17 cellular contexts compared by ENCODE assay signal in the genomic region with DNA sequence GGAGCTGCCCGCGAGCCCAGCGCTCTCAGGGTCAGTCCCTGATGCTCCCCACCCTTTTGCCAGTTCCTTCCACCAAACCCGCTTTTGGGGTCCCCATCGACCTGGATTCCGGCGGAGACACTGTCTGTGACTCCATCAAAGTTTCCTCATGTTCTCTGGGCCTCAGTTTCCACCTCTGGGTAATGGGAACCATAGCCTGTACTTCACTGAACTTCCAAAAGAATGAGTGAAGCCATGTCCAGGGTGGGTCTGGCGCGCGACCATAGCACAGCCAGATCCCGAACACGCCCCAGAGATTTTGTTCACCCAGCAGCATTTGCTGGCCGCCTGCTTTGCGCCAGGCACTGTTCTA. TPM values are rescaled to one million over a fixed set of nuclear protein-coding genes. Genes with fewer than 3 reads are reported as not detected.
DNase-seq lines count a peak whose midpoint lies in the region; ATAC-seq and TF ChIP-seq lines count a peak whose summit lies in the region.
"Had no signal": no experiment of that assay in that cellular context is flagged by ENCODE, and none has a peak within 500 bp of the region (broad histone marks: within the 10 kb centered on the region; RNA-seq: fewer than 3 reads in every experiment).

No MANE protein-coding gene starts in this region.

- peak overlapping the region; percentile 26 for H3K4me3 Mint-ChIP-seq in CD8-positive, alpha-beta T cell
- H3K4me3 Mint-ChIP-seq in endodermal cell (peak overlapping the region; percentile 40), neural progenitor cell (no peak overlapping the region)

- H3K4me3 ChIP-seq in CD8-positive, alpha-beta T cell (ENCODE audit: low read depth, low read length): peak overlapping the region; percentile 20
- H3K4me3 ChIP-seq in HUES6 (ENCODE audit: low read depth, low read length) (peak overlapping the region; percentile 70), endodermal cell (ENCODE audit: low read length) (peak overlapping the region; percentile 60), neural progenitor cell (peak overlapping the region; percentile 47), body of pancreas (no peak overlapping the region)

- no peak overlapping the region for H3K27ac ChIP-seq in CD8-positive, alpha-beta T cell (ENCODE audit: low read depth, low read length)
- H3K27ac ChIP-seq in HUES6 (ENCODE audit: low read depth, low read length) (no peak overlapping the region), endodermal cell (ENCODE audit: low read depth, low read length) (no peak overlapping the region), neural progenitor cell (no peak overlapping the region), body of pancreas (no peak overlapping the region)
- H3K27ac ChIP-seq: left lung had no signal

- H2AFZ ChIP-seq in neural progenitor cell (replicated peaks): peak overlapping the region; percentile 47

- H3K27me3 ChIP-seq in CD8-positive, alpha-beta T cell (ENCODE audit: insufficient read depth, low read length): no peaks in the 10 kb centered on the region
- H3K27me3 ChIP-seq in HUES6 (ENCODE audit: control insufficient read depth, insufficient read depth, low read length) (peaks cover 58% of the 10 kb centered on the region), endodermal cell (ENCODE audit: control insufficient read depth, insufficient read depth, low read length, poor library complexity, severe bottlenecking) (peaks cover 47% of the 10 kb centered on the region), neural progenitor cell (peaks cover 52% of the 10 kb centered on the region), body of pancreas (no peaks in the 10 kb centered on the region)

- no peak for TF ChIP-seq POLR2A in body of pancreas (IDR thresholded peaks at IDR 0.05)

- H3K4me2 ChIP-seq in neural progenitor cell: peak overlapping the region; percentile 85

- no peaks in the 10 kb centered on the region for H3K9me3 Mint-ChIP-seq in CD8-positive, alpha-beta T cell
- H3K9me3 Mint-ChIP-seq in endodermal cell (peaks cover 2% of the 10 kb centered on the region), neural progenitor cell (peaks cover 5% of the 10 kb centered on the region)

- no peaks in the 10 kb centered on the region for H3F3A ChIP-seq in neural progenitor cell (ENCODE audit: low read depth)

- intact Hi-C loops in CD8-positive, alpha-beta T cell (cut with DNase I, micrococcal nuclease): no loop called here
- intact Hi-C loops in body of pancreas (cut with DNase I): no loop called here

- peaks cover 4% of the 10 kb centered on the region for H3K4me1 ChIP-seq in CD8-positive, alpha-beta T cell (ENCODE audit: insufficient read depth, low read length)
- no peaks in the 10 kb centered on the region for H3K4me1 ChIP-seq in HUES6 (ENCODE audit: control insufficient read depth, insufficient read depth, low read length)
- no peaks in the 10 kb centered on the region for H3K4me1 ChIP-seq in endodermal cell (ENCODE audit: control insufficient read depth, insufficient read depth, low read length)
- no peaks in the 10 kb centered on the region for H3K4me1 ChIP-seq in neural progenitor cell
- H3K4me1 ChIP-seq in body of pancreas: peaks cover 5% of the 10 kb centered on the region

- CTCF ChIA-PET in CD8-positive, alpha-beta T cell (lab: Charles Lee): no interaction called here

- no peaks in the 10 kb centered on the region for H3K36me3 Mint-ChIP-seq in CD8-positive, alpha-beta T cell
- no peaks in the 10 kb centered on the region for H3K36me3 Mint-ChIP-seq in endodermal cell (ENCODE audit: low read depth)
- H3K36me3 Mint-ChIP-seq in neural progenitor cell: no peaks in the 10 kb centered on the region

- H3K79me2 ChIP-seq in neural progenitor cell (ENCODE audit: low read depth): no peaks in the 10 kb centered on the region

- H3K4me1 Mint-ChIP-seq in CD8-positive, alpha-beta T cell (ENCODE audit: low read depth): peaks cover 9% of the 10 kb centered on the region
- H3K4me1 Mint-ChIP-seq in endodermal cell (no peaks in the 10 kb centered on the region), neural progenitor cell (no peaks in the 10 kb centered on the region)
- H3K4me1 Mint-ChIP-seq: T-helper 17 cell had no signal

- no peak overlapping the region for H3K9ac ChIP-seq in HUES6 (ENCODE audit: low read length)
- no peak overlapping the region for H3K9ac ChIP-seq in endodermal cell (ENCODE audit: extremely low read depth, low read length, poor library complexity, severe bottlenecking)
- H3K9ac ChIP-seq in neural progenitor cell: no peak overlapping the region

- POLR2A ChIA-PET in CD8-positive, alpha-beta T cell (lab: Charles Lee): no interaction called here

- TF ChIP-seq CTCF in CD8-positive, alpha-beta T cell (IDR thresholded peaks at IDR 0.05): no peak
- TF ChIP-seq CTCF in endodermal cell (conservative IDR thresholded peaks at IDR 0.05): no peak
- TF ChIP-seq CTCF in neural progenitor cell (IDR thresholded peaks at IDR 0.05): no peak
- TF ChIP-seq CTCF in body of pancreas (IDR thresholded peaks at IDR 0.05): no peak

- peaks cover 16% of the 10 kb centered on the region for H3K27me3 Mint-ChIP-seq in CD8-positive, alpha-beta T cell (ENCODE audit: low read depth)
- H3K27me3 Mint-ChIP-seq in endodermal cell (ENCODE audit: insufficient read depth) (peaks cover 64% of the 10 kb centered on the region), neural progenitor cell (ENCODE audit: insufficient read depth, low read depth) (peaks cover 30% of the 10 kb centered on the region)
- H3K27me3 Mint-ChIP-seq: T-helper 17 cell had no signal

- H4K20me1 ChIP-seq in neural progenitor cell (ENCODE audit: low read depth): no peaks in the 10 kb centered on the region

- DNase-seq in CD8-positive, alpha-beta T cell: no peak
- DNase-seq in endodermal cell (no peak), neural progenitor cell (ENCODE audit: low spot score) (no peak), NCI-H128 (lab: John Stamatoyannopoulos, UW; ENCODE audit: unreplicated experiment) (no peak), body of pancreas (no peak), NCI-H510A treated with DMSO at 0.1 percent for 48 hours (lab: John Stamatoyannopoulos, UW) (no peak)
- DNase-seq: GDM1, SHP77 treated with DMSO at 0.1 percent for 48 hours had no signal

- ATAC-seq in CD8-positive, alpha-beta T cell: no peak
- ATAC-seq in GM19463 (IDR thresholded peaks at IDR 0.05; ENCODE audit: unreplicated experiment) (no peak), body of pancreas (no peak)

- no peaks in the 10 kb centered on the region for H3K36me3 ChIP-seq in CD8-positive, alpha-beta T cell (ENCODE audit: insufficient read depth, low read length)
- H3K36me3 ChIP-seq in HUES6 (ENCODE audit: control insufficient read depth, insufficient read depth, low read length): no peaks in the 10 kb centered on the region
- H3K36me3 ChIP-seq in endodermal cell (ENCODE audit: control insufficient read depth, insufficient read depth, low read length): no peaks in the 10 kb centered on the region
- H3K36me3 ChIP-seq in neural progenitor cell: no peaks in the 10 kb centered on the region
- H3K36me3 ChIP-seq in body of pancreas (replicated peaks in 1 of 2; ENCODE audit: insufficient read depth in 1 of 2, low read depth in 2 of 2): no peaks in the 10 kb centered on the region
- H3K36me3 ChIP-seq: left lung had no signal

- no peaks in the 10 kb centered on the region for H3K9me3 ChIP-seq in CD8-positive, alpha-beta T cell (ENCODE audit: low read length)
- H3K9me3 ChIP-seq in HUES6 (ENCODE audit: control insufficient read depth, insufficient read depth, low read depth, low read length) (peaks cover 6% of the 10 kb centered on the region; the same call in 1 of the 2 replicates), endodermal cell (ENCODE audit: control insufficient read depth, low read length) (no peaks in the 10 kb centered on the region), neural progenitor cell (ENCODE audit: low read depth) (no peaks in the 10 kb centered on the region), body of pancreas (no peaks in the 10 kb centered on the region)
- H3K9me3 ChIP-seq: left lung had no signal

- H3K27ac Mint-ChIP-seq in CD8-positive, alpha-beta T cell: no peak overlapping the region
- H3K27ac Mint-ChIP-seq in endodermal cell (no peak overlapping the region), neural progenitor cell (no peak overlapping the region)
- H3K27ac Mint-ChIP-seq: T-helper 17 cell had no signal

- WGBS in endodermal cell (ENCODE audit: insufficient coverage in 1 of 2, insufficient read length in 1 of 2), 2 experiments: 45 to 64% methylated on average over 6 to 14 of the region's 14 CpGs
- WGBS in body of pancreas, 2 donors: 40 to 59% methylated on average over 7 to 14 of the region's 14 CpGs

RNA-seq across cellular contexts. Expression of a gene that starts 0.3 kb away (rescaled TPM):
- 1 to 10 TPM; 1.1 to 1.2 TPM for total RNA-seq in CD8-positive, alpha-beta T cell
- total RNA-seq in endodermal cell (not detected), neural progenitor cell (ENCODE audit: low replicate concordance) (0.15 TPM in 1 of 2 replicates, not detected in the other), body of pancreas (under 1 TPM in 1 of 2 donors, not detected in 1; 0.66 TPM)
- polyA plus RNA-seq in endodermal cell (2013, experiment 1 of 2): 0.11 TPM
- polyA plus RNA-seq in endodermal cell (2013, experiment 2 of 2): not detected
- total RNA-seq: Calu3, M059J, myocyte, NCI-H460 had no signal
- polyA plus RNA-seq: fibroblast of lung had no signal

RNA-seq across cellular contexts. Expression of a gene that starts 43.4 kb away (rescaled TPM):
- total RNA-seq in CD8-positive, alpha-beta T cell: 10 to 100 TPM; 14.4 to 14.6 TPM
- total RNA-seq in endodermal cell (10 to 100 TPM in 1 of 2 donors, 1 to 10 TPM in 1; 9.8 to 15.8 TPM), neural progenitor cell (ENCODE audit: low replicate concordance) (9.0 and 12.3 TPM in 2 replicates), body of pancreas (10 to 100 TPM; 23.6 to 25.1 TPM)
- polyA plus RNA-seq in endodermal cell (2013, experiment 1 of 2): 6.8 TPM
- 7.8 TPM for polyA plus RNA-seq in endodermal cell (2013, experiment 2 of 2)

Comparison
In these comparisons a context has a peak if more than half of its experiments do, and no peak if none do; other contexts are left out.
1. H3K4me3 ChIP-seq: peak in CD8-positive, alpha-beta T cell (single experiment), HUES6 (single experiment), endodermal cell (single experiment) and neural progenitor cell (single experiment); none in body of pancreas (0 of 2).